Comparison of ENCODE assay signal across 1 cellular context in the genomic region with DNA sequence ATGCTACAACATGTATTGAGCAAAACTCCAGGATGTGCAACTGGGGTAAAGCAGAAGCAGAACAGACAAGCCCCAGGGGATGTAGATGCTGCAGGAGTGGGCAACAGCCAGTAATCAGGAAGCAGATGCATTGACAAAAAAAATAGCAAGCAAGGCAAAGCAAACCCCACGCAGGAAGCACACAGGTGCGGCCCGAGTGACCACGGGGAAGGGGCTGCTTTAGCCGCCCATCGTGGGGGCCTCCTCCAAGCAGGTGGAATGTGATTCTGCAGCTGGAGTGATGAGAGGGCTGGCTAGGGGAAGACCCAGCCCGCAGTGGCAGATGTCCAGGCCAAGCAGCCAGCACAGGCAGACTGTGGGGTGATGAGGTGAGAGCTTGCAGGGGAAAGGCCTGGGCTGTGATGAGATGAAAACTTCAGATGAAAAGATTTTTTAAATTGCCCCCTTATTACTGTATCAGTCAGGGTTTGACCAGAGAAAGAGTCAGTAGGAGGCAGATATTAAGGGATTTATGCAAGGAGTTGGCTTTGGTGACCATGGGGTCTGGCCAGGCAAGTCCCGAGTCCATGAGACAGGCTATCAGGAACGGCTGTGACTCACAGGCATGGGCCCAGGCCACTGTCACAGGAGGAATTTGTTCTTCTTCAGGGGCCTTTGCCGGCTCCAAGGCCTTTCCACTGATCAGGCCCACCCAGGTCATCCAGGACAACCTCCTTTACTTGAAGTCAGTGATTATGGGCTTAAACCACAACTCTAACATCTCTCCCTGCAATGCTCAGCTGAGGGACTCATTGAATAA.
TF ChIP-seq lines count a peak whose summit lies in the region.

No MANE protein-coding gene starts in this region.

TF ChIP-seq in A549, 52 proteins besides CTCF, POLR2A, EP300 and RAD21 (continued from another document):
- no peak for TF ChIP-seq RARB (CRISPR knock-in tag; IDR thresholded peaks at IDR 0.05)
- no peak for TF ChIP-seq JUN (IDR thresholded peaks at IDR 0.05)
- TF ChIP-seq PHF8 (IDR thresholded peaks at IDR 0.05; ENCODE audit: borderline replicate concordance, low read depth) = no peak
- TF ChIP-seq ESRRA (IDR thresholded peaks at IDR 0.05; ENCODE audit: borderline replicate concordance, low read length) = no peak
- no peak for TF ChIP-seq NFE2L2 (conservative IDR thresholded peaks at IDR 0.05; ENCODE audit: low read length)
- TF ChIP-seq CBX8 (IDR thresholded peaks at IDR 0.05) = no peak
- no peak for TF ChIP-seq HES2 (IDR thresholded peaks at IDR 0.05)
- no peak for TF ChIP-seq JUNB (IDR thresholded peaks at IDR 0.05)
- TF ChIP-seq BHLHE40 (IDR thresholded peaks at IDR 0.05; ENCODE audit: low read depth, low read length) = no peak
- no peak for TF ChIP-seq ELK1 (IDR thresholded peaks at IDR 0.05; ENCODE audit: low read depth, low read length)
- no peak for TF ChIP-seq RNF2 (IDR thresholded peaks at IDR 0.05; ENCODE audit: borderline replicate concordance, low read depth)
- TF ChIP-seq, protein P1, sequence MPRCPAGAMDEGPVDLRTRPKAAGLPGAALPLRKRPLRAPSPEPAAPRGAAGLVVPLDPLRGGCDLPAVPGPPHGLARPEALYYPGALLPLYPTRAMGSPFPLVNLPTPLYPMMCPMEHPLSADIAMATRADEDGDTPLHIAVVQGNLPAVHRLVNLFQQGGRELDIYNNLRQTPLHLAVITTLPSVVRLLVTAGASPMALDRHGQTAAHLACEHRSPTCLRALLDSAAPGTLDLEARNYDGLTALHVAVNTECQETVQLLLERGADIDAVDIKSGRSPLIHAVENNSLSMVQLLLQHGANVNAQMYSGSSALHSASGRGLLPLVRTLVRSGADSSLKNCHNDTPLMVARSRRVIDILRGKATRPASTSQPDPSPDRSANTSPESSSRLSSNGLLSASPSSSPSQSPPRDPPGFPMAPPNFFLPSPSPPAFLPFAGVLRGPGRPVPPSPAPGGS (IDR thresholded peaks at IDR 0.05) = no peak
- no peak for TF ChIP-seq FOSB (CRISPR knock-in tag; IDR thresholded peaks at IDR 0.05)
- no peak for TF ChIP-seq ZNF302 (CRISPR knock-in tag; IDR thresholded peaks at IDR 0.05)
- no peak for TF ChIP-seq RFX5 (IDR thresholded peaks at IDR 0.05)
- no peak for TF ChIP-seq CBX2 (IDR thresholded peaks at IDR 0.05; ENCODE audit: borderline replicate concordance, low read depth)
TF ChIP-seq in A549: peak in this region for 0.
